In the genomic region with DNA sequence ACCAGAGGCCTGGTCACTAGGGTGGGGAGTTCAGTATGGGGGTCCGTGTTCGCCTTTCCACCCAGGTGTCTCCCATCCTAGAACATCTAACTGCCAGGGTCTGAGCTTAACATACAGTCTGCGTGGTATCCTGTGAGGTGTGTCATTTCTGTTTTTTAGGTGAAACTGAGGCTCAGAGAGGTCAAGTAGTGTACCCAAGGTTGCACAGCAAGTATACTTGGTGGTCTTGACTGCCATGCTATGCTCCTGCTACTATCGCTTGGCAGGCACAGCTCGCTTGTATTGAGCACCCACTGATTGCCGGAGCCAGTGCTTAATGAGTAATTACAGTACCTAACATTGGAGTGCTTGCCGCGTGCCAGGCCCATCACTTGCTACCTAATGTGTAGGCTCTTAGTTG, we compare ENCODE assay signal across 19 cellular contexts. TPM values are rescaled to one million over a fixed set of nuclear protein-coding genes. Genes with fewer than 3 reads are reported as not detected.
DNase-seq lines count a peak whose midpoint lies in the region; ATAC-seq and TF ChIP-seq lines count a peak whose summit lies in the region.
"Had no signal": no experiment of that assay in that cellular context is flagged by ENCODE, and none has a peak within 500 bp of the region (broad histone marks: within the 10 kb centered on the region; RNA-seq: fewer than 3 reads in every experiment).

No MANE protein-coding gene starts in this region.

- H4K91ac ChIP-seq in mesenchymal stem cell (ENCODE audit: low read length), result no peak overlapping the region

- H3K4me2 ChIP-seq in mesenchymal stem cell (ENCODE audit: low read length, poor library complexity, severe bottlenecking), result no peak overlapping the region

- DNase-seq in activated CD8-positive, alpha-beta T cell treated with anti-CD3 and anti-CD28 coated beads, Interleukin-2, amount 10 ng/mL, durations not matched to agents 7 days and 5 days, result no peak
- DNase-seq in activated CD8-positive, alpha-beta T cell treated with anti-CD3 and anti-CD28 coated beads for 36 hours, result no peak
- no peak for DNase-seq in stimulated activated naive CD8-positive, alpha-beta T cell treated with anti-CD3 and anti-CD28 coated beads, Interleukin-15, amount 100 ng/mL, for 72 hours
- DNase-seq in stimulated activated naive CD8-positive, alpha-beta T cell treated with anti-CD3 and anti-CD28 coated beads, Interleukin-15, Interleukin-2, amounts not matched to agents 100 U/mL and 50 U/mL, for 24 hours, result no peak
- DNase-seq in mesenchymal stem cell (no peak), GM20000 (ENCODE audit: low spot score) (no peak)
- DNase-seq: 8988T, KG1, MM.1S, NCI-H2029, NCI-H446 treated with DMSO at 0.1 percent for 48 hours, NCI-H526, NCI-H82, PC-3 had no signal

- no peaks in the 10 kb centered on the region for H3K4me1 ChIP-seq in mesenchymal stem cell (ENCODE audit: control insufficient read depth, insufficient read depth, low read depth, low read length)
- H3K4me1 ChIP-seq: SJSA1 had no signal

- no peak overlapping the region for H3K23ac ChIP-seq in mesenchymal stem cell (ENCODE audit: low read length in 2 of 2)

- CTCF ChIA-PET in activated CD8-positive, alpha-beta T cell treated with anti-CD3 and anti-CD28 coated beads, Interleukin-2, amount 10 ng/mL, durations not matched to agents 7 days and 5 days (lab: Charles Lee), result interaction anchor here (2.4 kb wide), 1 partner anchor 9 kb away, joined by 11 read pairs; no protein-coding TSS in a partner anchor
- CTCF ChIA-PET in activated CD8-positive, alpha-beta T cell treated with anti-CD3 and anti-CD28 coated beads for 36 hours (lab: Charles Lee), result no interaction called here

- no peak for TF ChIP-seq CTCF in activated CD8-positive, alpha-beta T cell treated with anti-CD3 and anti-CD28 coated beads for 36 hours (IDR thresholded peaks at IDR 0.05)
- TF ChIP-seq CTCF in GM20000 (IDR thresholded peaks at IDR 0.05; ENCODE audit: extremely low read depth, missing control alignments), result no peak

- H2AK5ac ChIP-seq in mesenchymal stem cell (ENCODE audit: low read length, severe bottlenecking), result no peak overlapping the region

- peak overlapping the region; percentile 23 for H4K8ac ChIP-seq in mesenchymal stem cell (ENCODE audit: low read length)

- no peaks in the 10 kb centered on the region for H3K9me3 Mint-ChIP-seq in activated CD8-positive, alpha-beta T cell treated with anti-CD3 and anti-CD28 coated beads, Interleukin-2, amount 10 ng/mL, durations not matched to agents 7 days and 5 days (ENCODE audit: insufficient read depth)
- H3K9me3 Mint-ChIP-seq in activated CD8-positive, alpha-beta T cell treated with anti-CD3 and anti-CD28 coated beads for 36 hours, result no peaks in the 10 kb centered on the region
- no peaks in the 10 kb centered on the region for H3K9me3 Mint-ChIP-seq in stimulated activated naive CD8-positive, alpha-beta T cell treated with anti-CD3 and anti-CD28 coated beads, Interleukin-15, amount 100 ng/mL, for 72 hours

- no peak for ATAC-seq in activated CD8-positive, alpha-beta T cell treated with anti-CD3 and anti-CD28 coated beads, Interleukin-2, amount 10 ng/mL, durations not matched to agents 7 days and 5 days
- no peak for ATAC-seq in activated CD8-positive, alpha-beta T cell treated with anti-CD3 and anti-CD28 coated beads for 36 hours
- ATAC-seq in stimulated activated naive CD8-positive, alpha-beta T cell treated with anti-CD3 and anti-CD28 coated beads, Interleukin-15, amount 100 ng/mL, for 72 hours, result no peak
- ATAC-seq in stimulated activated naive CD8-positive, alpha-beta T cell treated with anti-CD3 and anti-CD28 coated beads, Interleukin-15, Interleukin-2, amounts not matched to agents 100 U/mL and 50 U/mL, for 24 hours, result no peak
- ATAC-seq in GM18498 (IDR thresholded peaks at IDR 0.05; ENCODE audit: unreplicated experiment) (no peak), HG02610 (IDR thresholded peaks at IDR 0.05; ENCODE audit: unreplicated experiment) (no peak)
- ATAC-seq: PC-3 had no signal

- no peak overlapping the region for H3K27ac ChIP-seq in mesenchymal stem cell (ENCODE audit: low read length, poor library complexity, severe bottlenecking)
- H3K27ac ChIP-seq: SJSA1 had no signal

- no peak overlapping the region for H2BK120ac ChIP-seq in mesenchymal stem cell (ENCODE audit: low read depth, low read length)

- no peak overlapping the region for H3K4ac ChIP-seq in mesenchymal stem cell (ENCODE audit: low read depth in 1 of 2, low read length in 2 of 2)

- H3K27me3 ChIP-seq in mesenchymal stem cell (ENCODE audit: control insufficient read depth in 1 of 2, insufficient read depth in 1 of 2, low read length in 2 of 2), result no peaks in the 10 kb centered on the region
- H3K27me3 ChIP-seq: SJSA1 had no signal

- H3K4me1 Mint-ChIP-seq in activated CD8-positive, alpha-beta T cell treated with anti-CD3 and anti-CD28 coated beads, Interleukin-2, amount 10 ng/mL, durations not matched to agents 7 days and 5 days (ENCODE audit: low read depth), result peaks cover 19% of the 10 kb centered on the region
- H3K4me1 Mint-ChIP-seq in activated CD8-positive, alpha-beta T cell treated with anti-CD3 and anti-CD28 coated beads for 36 hours (ENCODE audit: low read depth), result peaks cover 12% of the 10 kb centered on the region
- H3K4me1 Mint-ChIP-seq in stimulated activated naive CD8-positive, alpha-beta T cell treated with anti-CD3 and anti-CD28 coated beads, Interleukin-15, amount 100 ng/mL, for 72 hours, result peaks cover 16% of the 10 kb centered on the region

- no peak overlapping the region for H3K4me3 ChIP-seq in mesenchymal stem cell (ENCODE audit: insufficient read depth in 1 of 2, low read depth in 1 of 2, low read length in 2 of 2)
- H3K4me3 ChIP-seq: SJSA1 had no signal

- no peak overlapping the region for H3K9ac ChIP-seq in mesenchymal stem cell (ENCODE audit: low read length)

- H3K9me3 ChIP-seq in mesenchymal stem cell (ENCODE audit: control insufficient read depth, low read length), result no peaks in the 10 kb centered on the region
- H3K9me3 ChIP-seq: SJSA1 had no signal

- no peaks in the 10 kb centered on the region for H3K27me3 Mint-ChIP-seq in activated CD8-positive, alpha-beta T cell treated with anti-CD3 and anti-CD28 coated beads, Interleukin-2, amount 10 ng/mL, durations not matched to agents 7 days and 5 days (ENCODE audit: low read depth)
- no peaks in the 10 kb centered on the region for H3K27me3 Mint-ChIP-seq in activated CD8-positive, alpha-beta T cell treated with anti-CD3 and anti-CD28 coated beads for 36 hours
- no peaks in the 10 kb centered on the region for H3K27me3 Mint-ChIP-seq in stimulated activated naive CD8-positive, alpha-beta T cell treated with anti-CD3 and anti-CD28 coated beads, Interleukin-15, amount 100 ng/mL, for 72 hours

- H2AFZ ChIP-seq in mesenchymal stem cell (ENCODE audit: low read depth, low read length), result no peak overlapping the region

- H3K36me3 Mint-ChIP-seq in activated CD8-positive, alpha-beta T cell treated with anti-CD3 and anti-CD28 coated beads, Interleukin-2, amount 10 ng/mL, durations not matched to agents 7 days and 5 days (ENCODE audit: low read depth), result peaks cover 46% of the 10 kb centered on the region
- H3K36me3 Mint-ChIP-seq in activated CD8-positive, alpha-beta T cell treated with anti-CD3 and anti-CD28 coated beads for 36 hours (ENCODE audit: low read depth), result peaks cover 48% of the 10 kb centered on the region

- H3K4me3 Mint-ChIP-seq in activated CD8-positive, alpha-beta T cell treated with anti-CD3 and anti-CD28 coated beads, Interleukin-2, amount 10 ng/mL, durations not matched to agents 7 days and 5 days, result no peak overlapping the region
- H3K4me3 Mint-ChIP-seq in activated CD8-positive, alpha-beta T cell treated with anti-CD3 and anti-CD28 coated beads for 36 hours, result no peak overlapping the region
- no peak overlapping the region for H3K4me3 Mint-ChIP-seq in stimulated activated naive CD8-positive, alpha-beta T cell treated with anti-CD3 and anti-CD28 coated beads, Interleukin-15, amount 100 ng/mL, for 72 hours

- POLR2A ChIA-PET in activated CD8-positive, alpha-beta T cell treated with anti-CD3 and anti-CD28 coated beads, Interleukin-2, amount 10 ng/mL, durations not matched to agents 7 days and 5 days (lab: Charles Lee), result interaction anchor here (1.7 kb wide), 1 partner anchor 243 kb away, joined by 5 read pairs; the partner anchor contains the start of gene SRSF6
- POLR2A ChIA-PET in activated CD8-positive, alpha-beta T cell treated with anti-CD3 and anti-CD28 coated beads for 36 hours (lab: Charles Lee), result no interaction called here

- intact Hi-C loops in activated CD8-positive, alpha-beta T cell treated with anti-CD3 and anti-CD28 coated beads for 36 hours (cut with micrococcal nuclease), result no loop called here

- over 99% methylated on average over 6 of the region's 8 CpGs for WGBS in mesenchymal stem cell

- H2BK12ac ChIP-seq in mesenchymal stem cell (ENCODE audit: low read length in 2 of 2), result no peak overlapping the region

- peaks cover 6% of the 10 kb centered on the region for H3K79me1 ChIP-seq in mesenchymal stem cell (replicated peaks; ENCODE audit: low read length, poor library complexity, severe bottlenecking)

- peak overlapping the region; percentile 87 for H3K27ac Mint-ChIP-seq in activated CD8-positive, alpha-beta T cell treated with anti-CD3 and anti-CD28 coated beads, Interleukin-2, amount 10 ng/mL, durations not matched to agents 7 days and 5 days
- H3K27ac Mint-ChIP-seq in activated CD8-positive, alpha-beta T cell treated with anti-CD3 and anti-CD28 coated beads for 36 hours, result no peak overlapping the region
- peak overlapping the region; percentile 46 to 94 for H3K27ac Mint-ChIP-seq in stimulated activated naive CD8-positive, alpha-beta T cell treated with anti-CD3 and anti-CD28 coated beads, Interleukin-15, amount 100 ng/mL, for 72 hours

- no peak overlapping the region for H2BK5ac ChIP-seq in mesenchymal stem cell (ENCODE audit: low read depth, low read length, poor library complexity, severe bottlenecking)

- no peak overlapping the region for H3K14ac ChIP-seq in mesenchymal stem cell (ENCODE audit: low read length in 2 of 2)

- H3K36me3 ChIP-seq in mesenchymal stem cell (ENCODE audit: control insufficient read depth in 1 of 2, insufficient read depth in 2 of 2, low read depth in 1 of 2, low read length in 2 of 2), result peaks cover 0 to 21% of the 10 kb centered on the region in 2 experiments

- no peak overlapping the region for H2BK15ac ChIP-seq in mesenchymal stem cell (ENCODE audit: low read depth, poor library complexity, severe bottlenecking)

- no peak overlapping the region for H3K18ac ChIP-seq in mesenchymal stem cell (ENCODE audit: low read depth in 1 of 2, low read length in 2 of 2)

RNA-seq across cellular contexts. Expression of gene GTSF1L, which starts 26.2 kb away (rescaled TPM):
- not detected for total RNA-seq in activated CD8-positive, alpha-beta T cell treated with anti-CD3 and anti-CD28 coated beads, Interleukin-2, amount 10 ng/mL, durations not matched to agents 7 days and 5 days
- not detected for total RNA-seq in activated CD8-positive, alpha-beta T cell treated with anti-CD3 and anti-CD28 coated beads for 36 hours
- not detected for polyA plus RNA-seq in mesenchymal stem cell (2013, experiment 1 of 2)
- polyA plus RNA-seq in mesenchymal stem cell (2013, experiment 2 of 2), result not detected
- total RNA-seq: HT1080, PC-3, SJSA1 had no signal
- polyA plus RNA-seq: BJ had no signal

RNA-seq across cellular contexts. Expression of gene MYBL2, which starts 33.7 kb away (rescaled TPM):
- 100 to 1,000 TPM; 129 to 132 TPM for total RNA-seq in activated CD8-positive, alpha-beta T cell treated with anti-CD3 and anti-CD28 coated beads, Interleukin-2, amount 10 ng/mL, durations not matched to agents 7 days and 5 days
- 10 to 100 TPM; 93.6 to 96.4 TPM for total RNA-seq in activated CD8-positive, alpha-beta T cell treated with anti-CD3 and anti-CD28 coated beads for 36 hours
- polyA plus RNA-seq in mesenchymal stem cell (2013, experiment 1 of 2), result 10.5 TPM
- 10.6 TPM for polyA plus RNA-seq in mesenchymal stem cell (2013, experiment 2 of 2)
